Comparison of ENCODE assay signal across 2 cellular contexts in genomic region chr15:72155635-72156616, GRCh38.
A peak's percentile ranks its signal among the peaks of the same experiment; 100 is the strongest.
TF ChIP-seq lines count a peak whose summit lies in the region.

No MANE protein-coding gene starts in this region.

TF ChIP-seq in HEK293T, 16 proteins besides CTCF, POLR2A, EP300 and RAD21 (continued from another document):
- no peak for TF ChIP-seq PKNOX1 (IDR thresholded peaks at IDR 0.05)
- no peak for TF ChIP-seq CTBP1 (IDR thresholded peaks at IDR 0.05; ENCODE audit: borderline replicate concordance)
- TF ChIP-seq ZNF384 (IDR thresholded peaks at IDR 0.05) = no peak
- TF ChIP-seq HDGF (IDR thresholded peaks at IDR 0.05; ENCODE audit: borderline replicate concordance) = no peak
- TF ChIP-seq FOXM1 (IDR thresholded peaks at IDR 0.05; ENCODE audit: borderline replicate concordance) = no peak
- TF ChIP-seq FOXA1 (IDR thresholded peaks at IDR 0.05) = no peak
- TF ChIP-seq TARDBP (IDR thresholded peaks at IDR 0.05) = no peak
- TF ChIP-seq NFRKB (IDR thresholded peaks at IDR 0.05) = no peak
- no peak for TF ChIP-seq SP1 (IDR thresholded peaks at IDR 0.05)
- no peak for TF ChIP-seq ELF4 (IDR thresholded peaks at IDR 0.05)
- TF ChIP-seq SUZ12 (IDR thresholded peaks at IDR 0.05) = no peak
- TF ChIP-seq LEF1 (IDR thresholded peaks at IDR 0.05; ENCODE audit: borderline replicate concordance) = no peak
- no peak for TF ChIP-seq ARNT (IDR thresholded peaks at IDR 0.05)

TF ChIP-seq in K562, 482 proteins besides CTCF, POLR2A, EP300 and RAD21 (continued from another document):
- TF ChIP-seq DEAF1 (CRISPR knock-in tag; IDR thresholded peaks at IDR 0.05) (peak; percentile 76), SMC3 (conservative IDR thresholded peaks at IDR 0.05; ENCODE audit: insufficient read depth, low read depth, low read length) (peak; percentile 84), MAZ (CRISPR knock-in tag; conservative IDR thresholded peaks at IDR 0.05 in 1 of 2, IDR thresholded peaks at IDR 0.05 in 1 of 2) (0 out of 4 replicates have a peak, but pooled peaks have one; percentile 18 to 23), UBTF (IDR thresholded peaks at IDR 0.05; ENCODE audit: borderline replicate concordance in 1 of 2, low read depth in 2 of 2, low read length in 2 of 2) (0 out of 4 replicates have a peak, but pooled peaks of 1 of the 2 experiments have one; percentile 28), SPI1 (IDR thresholded peaks at IDR 0.05; ENCODE audit: borderline replicate concordance, low read depth, low read length) (peak; percentile 74; the same call in 1 of the 2 replicates), STAG1 (CRISPR knock-in tag; IDR thresholded peaks at IDR 0.05; ENCODE audit: borderline replicate concordance) (peak; percentile 14; the same call in 1 of the 2 replicates), CHD4 (IDR thresholded peaks at IDR 0.05; ENCODE audit: insufficient read depth, insufficient replicate concordance, low read depth, low read length, poor library complexity, severe bottlenecking) (no peak), ARID2 (IDR thresholded peaks at IDR 0.05) (peak; percentile 54; the same call in 1 of the 2 replicates), ZNF785 (CRISPR knock-in tag; IDR thresholded peaks at IDR 0.05) (no peak), CREM (IDR thresholded peaks at IDR 0.05; ENCODE audit: low read depth) (peak; percentile 45), RB1 (IDR thresholded peaks at IDR 0.05; ENCODE audit: low read depth) (0 out of 2 replicates have a peak, but pooled peaks have one; percentile 49), GABPB2 (CRISPR knock-in tag; conservative IDR thresholded peaks at IDR 0.05) (no peak)
TF ChIP-seq in K562: peak in this region for 11.
